8 cellular contexts compared by ENCODE assay signal in genomic region chr1:165697491-165697880, GRCh38. TPM values are rescaled to one million over a fixed set of nuclear protein-coding genes. Genes with fewer than 3 reads are reported as not detected.
DNase-seq lines count a peak whose midpoint lies in the region; ATAC-seq, FAIRE-seq and TF ChIP-seq lines count a peak whose summit lies in the region.

No MANE protein-coding gene starts in this region.

- H3K27ac ChIP-seq in PC-9 (peak overlapping the region; percentile 62), esophagus muscularis mucosa (replicated peaks in 1 of 4) (peak overlapping the region; percentile 91 to 96 (median 94)), prostate gland (peak overlapping the region; percentile 91 to 98)

- no peaks in the 10 kb centered on the region for H3K27me3 ChIP-seq in GM06990 (replicated peaks; ENCODE audit: control insufficient read depth, insufficient read depth, low read length)
- no peaks in the 10 kb centered on the region for H3K27me3 ChIP-seq in PC-9 (ENCODE audit: insufficient read depth, low read depth)
- no peaks in the 10 kb centered on the region for H3K27me3 ChIP-seq in esophagus muscularis mucosa
- no peaks in the 10 kb centered on the region for H3K27me3 ChIP-seq in prostate gland (replicated peaks; ENCODE audit: insufficient read depth)

- intact Hi-C loops in PC-9 (cut with micrococcal nuclease; ENCODE audit: unreplicated experiment), result loop anchor here (5.0 kb wide), 2 partner anchors 70 to 780 kb away; partner anchors contain the start of gene TMCO1
- intact Hi-C loops in esophagus muscularis mucosa (cut with DNase I), result loop anchor here (2.0 to 5.0 kb wide), 3 partner anchors 65 to 99 kb away; partner anchors contain the start of genes MGST3 and TMCO1
- intact Hi-C loops in prostate gland (cut with DNase I), result loop anchor here (5.0 to 10.0 kb wide), 2 partner anchors 70 to 103 kb away; partner anchors contain the start of gene TMCO1

- no TSS peak for BruUV-seq in PC-9 (replicated peaks; lab: Mats Ljungman, UMichigan)

- DNase-seq in GM06990 (ENCODE audit: extremely low read depth, insufficient read length), result no peak
- DNase-seq in PC-9, result no peak
- no peak for DNase-seq in esophagus muscularis mucosa (ENCODE audit: extremely low spot score)
- DNase-seq in prostate gland (ENCODE audit: low spot score), result no peak
- DNase-seq in NCI-H1694 (lab: John Stamatoyannopoulos, UW), result no peak
- DNase-seq in HUDEP-2 (lab: John Stamatoyannopoulos, UW; ENCODE audit: unreplicated experiment in 76 of 76), result no peak
- no peak for DNase-seq in GM12892 (ENCODE audit: insufficient read length)

- H3K9me2 ChIP-seq in PC-9 (ENCODE audit: insufficient read depth), result no peaks in the 10 kb centered on the region

- FAIRE-seq in GM12892 (lab: Jason Lieb, UNC), result no peak

- no peak for TF ChIP-seq CTCF in GM06990 (IDR thresholded peaks at IDR 0.05; ENCODE audit: insufficient read depth, low read length, poor library complexity, severe bottlenecking)
- TF ChIP-seq CTCF in PC-9 (conservative IDR thresholded peaks at IDR 0.05), result no peak
- no peak for TF ChIP-seq CTCF in esophagus muscularis mucosa (IDR thresholded peaks at IDR 0.05)
- no peak for TF ChIP-seq CTCF in prostate gland (IDR thresholded peaks at IDR 0.05)

- H3K36me3 ChIP-seq in GM06990 (ENCODE audit: control insufficient read depth, insufficient read depth, low read length) (no peaks in the 10 kb centered on the region), PC-9 (ENCODE audit: low read depth) (no peaks in the 10 kb centered on the region), esophagus muscularis mucosa (peaks cover 0 to 12% (median 0%) of the 10 kb centered on the region in 4 donors), prostate gland (no peaks in the 10 kb centered on the region)

- peaks cover 10% of the 10 kb centered on the region; the same call in 1 of the 2 replicates for H3F3A ChIP-seq in PC-9 (ENCODE audit: insufficient read depth, low read depth)

- H3K4me2 ChIP-seq in PC-9, result peak overlapping the region; percentile 81

- H3K4me1 ChIP-seq in PC-9 (replicated peaks; ENCODE audit: insufficient read depth) (peaks cover 20% of the 10 kb centered on the region), esophagus muscularis mucosa (peaks cover 20 to 35% (median 31%) of the 10 kb centered on the region in 4 donors), prostate gland (replicated peaks) (peaks cover 12% of the 10 kb centered on the region)

- 47% methylated on average over 8 of the region's 8 CpGs for WGBS in esophagus muscularis mucosa
- 34% methylated on average over 8 of the region's 8 CpGs for WGBS in prostate gland

- peak overlapping the region; percentile 95 for H3K4me3 ChIP-seq in GM06990 (replicated peaks; ENCODE audit: low read depth, low read length)
- H3K4me3 ChIP-seq in PC-9, result peak overlapping the region; percentile 65
- peak overlapping the region; percentile 57 to 91 (median 78) for H3K4me3 ChIP-seq in esophagus muscularis mucosa
- H3K4me3 ChIP-seq in prostate gland, result peak overlapping the region; percentile 71 to 92

- H3K9me3 ChIP-seq in PC-9 (ENCODE audit: insufficient read depth, low read depth) (no peaks in the 10 kb centered on the region), esophagus muscularis mucosa (no peaks in the 10 kb centered on the region), prostate gland (no peaks in the 10 kb centered on the region)

- TF ChIP-seq EP300 in esophagus muscularis mucosa (IDR thresholded peaks at IDR 0.05), result no peak

- no peak for TF ChIP-seq POLR2A in esophagus muscularis mucosa (IDR thresholded peaks at IDR 0.05; ENCODE audit: low read depth)
- TF ChIP-seq POLR2A in prostate gland (IDR thresholded peaks at IDR 0.05), result no peak
- TF ChIP-seq POLR2A in GM12892 (IDR thresholded peaks at IDR 0.05; ENCODE audit: low read depth, low read length), result no peak

- no peak for ATAC-seq in HG03521 (IDR thresholded peaks at IDR 0.05; ENCODE audit: unreplicated experiment)

- no peaks in the 10 kb centered on the region for H4K20me1 ChIP-seq in PC-9 (ENCODE audit: insufficient read depth)

- CTCF ChIA-PET in PC-9 (lab: Charles Lee), result interaction anchor here (0.7 kb wide), 1 partner anchor 1382 kb away, joined by 3 read pairs; no protein-coding TSS in a partner anchor

- POLR2A ChIA-PET in PC-9 (lab: Charles Lee; ENCODE audit: unreplicated experiment), result interaction anchor here (0.6 kb wide), 2 partner anchors 54 to 129 kb away, joined by 3 read pairs; no protein-coding TSS in a partner anchor

- peak overlapping the region; percentile 97 for H2AFZ ChIP-seq in PC-9

- H3K79me2 ChIP-seq in PC-9 (ENCODE audit: low read depth), result peaks cover 30% of the 10 kb centered on the region

RNA-seq across cellular contexts. Expression of gene ALDH9A1, which starts 0.9 kb away (rescaled TPM):
- total RNA-seq in PC-9 (2021), result 31.8 and 42.5 TPM in 2 replicates
- 10 to 100 TPM; 42.6 to 73.1 (median 66.1) TPM for total RNA-seq in esophagus muscularis mucosa
- 100 to 1,000 TPM; 172 to 206 TPM for total RNA-seq in prostate gland
- 28.8 TPM for polyA plus RNA-seq in GM12892 (2012; ENCODE audit: missing spikeins)
